In genomic region chr16:49631521-49632041, GRCh38 we compare ENCODE assay signal across 16 cellular contexts.
DNase-seq lines count a peak whose midpoint lies in the region; ATAC-seq, FAIRE-seq and TF ChIP-seq lines count a peak whose summit lies in the region.
"Had no signal": no experiment of that assay in that cellular context is flagged by ENCODE, and none has a peak within 500 bp of the region (broad histone marks: within the 10 kb centered on the region; RNA-seq: fewer than 3 reads in every experiment).

No MANE protein-coding gene starts in this region.

- H3K9ac ChIP-seq in GM12878 (ENCODE audit: control insufficient read depth, insufficient read depth, low read length) = no peak overlapping the region

- H3K27ac ChIP-seq in GM12878 (ENCODE audit: control insufficient read depth, insufficient read depth) (no peak overlapping the region), vagina (no peak overlapping the region)
- H3K27ac ChIP-seq: epithelial cell of prostate, ovary had no signal

- FAIRE-seq in GM12878 (lab: Jason Lieb, UNC) = no peak

- H3K27ac Mint-ChIP-seq in natural killer cell treated with Interleukin-12 subunit alpha and Interleukin-12 subunit beta and Interleukin-15 and Interleukin-18, amount 100 ng/mL, for 72 hours = no peak overlapping the region
- H3K27ac Mint-ChIP-seq in natural killer cell = no peak overlapping the region
- no peak overlapping the region for H3K27ac Mint-ChIP-seq in activated naive CD4-positive, alpha-beta T cell treated with anti-CD3 and anti-CD28 coated beads, Interleukin-2, amount 10 ng/mL, durations not matched to agents 7 days and 5 days
- H3K27ac Mint-ChIP-seq: T-cell had no signal

- H3K4me3 Mint-ChIP-seq in natural killer cell treated with Interleukin-12 subunit alpha and Interleukin-12 subunit beta and Interleukin-15 and Interleukin-18, amount 100 ng/mL, for 72 hours = no peak overlapping the region
- H3K4me3 Mint-ChIP-seq in natural killer cell = no peak overlapping the region
- no peak overlapping the region for H3K4me3 Mint-ChIP-seq in activated naive CD4-positive, alpha-beta T cell treated with anti-CD3 and anti-CD28 coated beads, Interleukin-2, amount 10 ng/mL, durations not matched to agents 7 days and 5 days
- H3K4me3 Mint-ChIP-seq: T-cell had no signal

- intact Hi-C loops in natural killer cell (cut with micrococcal nuclease) (no loop called here), GM12878 (cut with micrococcal nuclease; ENCODE audit: unreplicated experiment) (no loop called here), vagina (cut with DNase I) (no loop called here), posterior vena cava (cut with DNase I) (no loop called here)

- peak; percentile 22 for DNase-seq in natural killer cell treated with Interleukin-12 subunit alpha and Interleukin-12 subunit beta and Interleukin-15 and Interleukin-18, amount 100 ng/mL, for 72 hours (ENCODE audit: low spot score)
- DNase-seq in natural killer cell = no peak
- no peak for DNase-seq in GM12878 (ENCODE audit: low read depth, low spot score)
- DNase-seq in islet precursor cell = peak; percentile 37
- peak; percentile 55 to 79 for DNase-seq in vagina (ENCODE audit: extremely low spot score in 2 of 2)
- DNase-seq in activated naive CD4-positive, alpha-beta T cell treated with anti-CD3 and anti-CD28 coated beads, Interleukin-2, amount 10 ng/mL, durations not matched to agents 7 days and 5 days = no peak
- DNase-seq in posterior vena cava (ENCODE audit: low spot score) = no peak
- DNase-seq: activated CD4-positive, CD25-positive, alpha-beta regulatory T cell treated with anti-CD3 and anti-CD28 coated beads, Interleukin-2, amount 50 U/mL, for 72 hours; activated naive CD4-positive, alpha-beta T cell treated with anti-CD3 and anti-CD28 coated beads, Interleukin-2, amount 50 U/mL, for 16 hours; BE2C; central memory CD4-positive, alpha-beta T cell; DMS79 treated with DMSO at 0.1 percent for 48 hours; T-cell had no signal

- no peak for ATAC-seq in natural killer cell treated with Interleukin-12 subunit alpha and Interleukin-12 subunit beta and Interleukin-15 and Interleukin-18, amount 100 ng/mL, for 72 hours
- no peak for ATAC-seq in natural killer cell
- no peak for ATAC-seq in GM12878
- no peak for ATAC-seq in HG02610 (IDR thresholded peaks at IDR 0.05; ENCODE audit: unreplicated experiment)
- ATAC-seq: T-cell had no signal

- H3K79me2 ChIP-seq in GM12878 (ENCODE audit: control insufficient read depth, insufficient read depth, low read length) = no peaks in the 10 kb centered on the region

- in situ Hi-C loops in GM12878 (cut with MboI) = no loop called here

- no peak for TF ChIP-seq CTCF in natural killer cell (IDR thresholded peaks at IDR 0.05)
- TF ChIP-seq CTCF in GM12878 (IDR thresholded peaks at IDR 0.05 in 2 of 3, conservative IDR thresholded peaks at IDR 0.05 in 1 of 3; ENCODE audit: control insufficient read depth in 2 of 3, extremely low read depth in 1 of 3, insufficient read depth in 1 of 3, low read depth in 3 of 3, low read length in 3 of 3) = no peak
- no peak for TF ChIP-seq CTCF in vagina (IDR thresholded peaks at IDR 0.05)

- no peak overlapping the region for H3K4me3 ChIP-seq in GM12878
- no peak overlapping the region for H3K4me3 ChIP-seq in vagina
- H3K4me3 ChIP-seq: ovary had no signal

- H3K36me3 ChIP-seq in GM12878 (ENCODE audit: control insufficient read depth in 2 of 2, insufficient read depth in 2 of 2, low read length in 1 of 2) (no peaks in the 10 kb centered on the region), vagina (no peaks in the 10 kb centered on the region)
- H3K36me3 ChIP-seq: BE2C, ovary had no signal

- 0% methylated on average over 3 of the region's 3 CpGs for WGBS in GM12878 (ENCODE audit: insufficient coverage, insufficient replicate concordance, low lambda C conversion rate, missing lambda C conversion rate)

- peak overlapping the region; percentile 22; the same call in 1 of the 2 replicates for H3K4me2 ChIP-seq in GM12878 (ENCODE audit: control insufficient read depth, insufficient read depth)

- no peaks in the 10 kb centered on the region for H3K9me3 Mint-ChIP-seq in natural killer cell treated with Interleukin-12 subunit alpha and Interleukin-12 subunit beta and Interleukin-15 and Interleukin-18, amount 100 ng/mL, for 72 hours
- H3K9me3 Mint-ChIP-seq in natural killer cell = no peaks in the 10 kb centered on the region
- H3K9me3 Mint-ChIP-seq in activated naive CD4-positive, alpha-beta T cell treated with anti-CD3 and anti-CD28 coated beads, Interleukin-2, amount 10 ng/mL, durations not matched to agents 7 days and 5 days = no peaks in the 10 kb centered on the region
- H3K9me3 Mint-ChIP-seq: T-cell had no signal

- TF ChIP-seq EP300 in GM12878 (IDR thresholded peaks at IDR 0.05; ENCODE audit: borderline replicate concordance in 1 of 2, control insufficient read depth in 1 of 2, low read depth in 2 of 2, low read length in 2 of 2) = no peak

- no peaks in the 10 kb centered on the region for H3K27me3 ChIP-seq in GM12878 (replicated peaks in 1 of 2; ENCODE audit: control insufficient read depth in 2 of 2, insufficient read depth in 2 of 2, low read length in 1 of 2)
- no peaks in the 10 kb centered on the region for H3K27me3 ChIP-seq in vagina
- H3K27me3 ChIP-seq: BE2C, ovary had no signal

- peaks cover 19% of the 10 kb centered on the region for H3K4me1 ChIP-seq in GM12878 (ENCODE audit: control insufficient read depth, insufficient read depth, low read length)
- peaks cover 12% of the 10 kb centered on the region for H3K4me1 ChIP-seq in vagina

- no peaks in the 10 kb centered on the region for H3K27me3 Mint-ChIP-seq in natural killer cell treated with Interleukin-12 subunit alpha and Interleukin-12 subunit beta and Interleukin-15 and Interleukin-18, amount 100 ng/mL, for 72 hours
- H3K27me3 Mint-ChIP-seq in natural killer cell (ENCODE audit: low read depth in 2 of 2) = no peaks in the 10 kb centered on the region
- H3K27me3 Mint-ChIP-seq in activated naive CD4-positive, alpha-beta T cell treated with anti-CD3 and anti-CD28 coated beads, Interleukin-2, amount 10 ng/mL, durations not matched to agents 7 days and 5 days = no peaks in the 10 kb centered on the region
- H3K27me3 Mint-ChIP-seq: T-cell had no signal

- BruUV-seq in GM12878 (replicated peaks; lab: Mats Ljungman, UMichigan) = no TSS peak

- H3K9me3 ChIP-seq in GM12878 (replicated peaks; ENCODE audit: control insufficient read depth, insufficient read depth, low read length) (no peaks in the 10 kb centered on the region; the same call in 1 of the 3 replicates), vagina (no peaks in the 10 kb centered on the region)
- H3K9me3 ChIP-seq: BE2C, ovary had no signal

- H3K4me1 Mint-ChIP-seq in natural killer cell treated with Interleukin-12 subunit alpha and Interleukin-12 subunit beta and Interleukin-15 and Interleukin-18, amount 100 ng/mL, for 72 hours (ENCODE audit: low read depth in 2 of 2) = no peaks in the 10 kb centered on the region
- no peaks in the 10 kb centered on the region for H3K4me1 Mint-ChIP-seq in natural killer cell
- no peaks in the 10 kb centered on the region for H3K4me1 Mint-ChIP-seq in activated naive CD4-positive, alpha-beta T cell treated with anti-CD3 and anti-CD28 coated beads, Interleukin-2, amount 10 ng/mL, durations not matched to agents 7 days and 5 days
- H3K4me1 Mint-ChIP-seq: T-cell had no signal

- POLR2A ChIA-PET in GM12878 (lab: Charles Lee) = no interaction called here

- TF ChIP-seq POLR2A in GM12878 (IDR thresholded peaks at IDR 0.05; ENCODE audit: low read depth, low read length) (no peak), vagina (IDR thresholded peaks at IDR 0.05) (no peak)

- no peaks in the 10 kb centered on the region for H3K36me3 Mint-ChIP-seq in natural killer cell treated with Interleukin-12 subunit alpha and Interleukin-12 subunit beta and Interleukin-15 and Interleukin-18, amount 100 ng/mL, for 72 hours
- no peaks in the 10 kb centered on the region for H3K36me3 Mint-ChIP-seq in natural killer cell
- no peaks in the 10 kb centered on the region for H3K36me3 Mint-ChIP-seq in activated naive CD4-positive, alpha-beta T cell treated with anti-CD3 and anti-CD28 coated beads, Interleukin-2, amount 10 ng/mL, durations not matched to agents 7 days and 5 days
- H3K36me3 Mint-ChIP-seq: T-cell had no signal

- H4K20me1 ChIP-seq in GM12878 (ENCODE audit: control insufficient read depth, insufficient read depth) = no peaks in the 10 kb centered on the region

- SMC1A ChIA-PET in GM12878 (lab: Charles Lee; ENCODE audit: uncharacterized antibody, unreplicated experiment) = no interaction called here

- no peak overlapping the region for H2AFZ ChIP-seq in GM12878 (ENCODE audit: control insufficient read depth, low read depth, low read length)

- CTCF ChIA-PET in GM12878 (lab: Yijun Ruan, JAX) = no interaction called here
- CTCF ChIA-PET in activated naive CD4-positive, alpha-beta T cell treated with anti-CD3 and anti-CD28 coated beads, Interleukin-2, amount 10 ng/mL, durations not matched to agents 7 days and 5 days (lab: Charles Lee) = no interaction called here

- no peak for TF ChIP-seq RAD21 in GM12878 (IDR thresholded peaks at IDR 0.05; ENCODE audit: insufficient read depth, low read depth, low read length)

- RAD21 ChIA-PET in GM12878 (lab: Charles Lee; ENCODE audit: unreplicated experiment) = no interaction called here

TF ChIP-seq in GM12878, 131 proteins besides CTCF, POLR2A, EP300 and RAD21 (continues in another document):
- TF ChIP-seq NFIC (IDR thresholded peaks at IDR 0.05; ENCODE audit: low read depth, low read length) = no peak
- no peak for TF ChIP-seq ATF7 (IDR thresholded peaks at IDR 0.05; ENCODE audit: low read depth)
- no peak for TF ChIP-seq ZBED1 (IDR thresholded peaks at IDR 0.05; ENCODE audit: borderline replicate concordance)
- no peak for TF ChIP-seq DPF2 (IDR thresholded peaks at IDR 0.05)
- no peak for TF ChIP-seq YBX1 (IDR thresholded peaks at IDR 0.05)
- no peak for TF ChIP-seq ZZZ3 (IDR thresholded peaks at IDR 0.05; ENCODE audit: control insufficient read depth, insufficient read length, low read depth)
- TF ChIP-seq SRF (IDR thresholded peaks at IDR 0.05; ENCODE audit: low read depth in 2 of 2, low read length in 2 of 2) = no peak
- TF ChIP-seq SPI1 (IDR thresholded peaks at IDR 0.05; ENCODE audit: borderline replicate concordance, insufficient read depth, low read depth, low read length) = no peak
- no peak for TF ChIP-seq CEBPB (IDR thresholded peaks at IDR 0.05; ENCODE audit: borderline replicate concordance in 1 of 2, low read depth in 2 of 2, low read length in 2 of 2)
- TF ChIP-seq NBN (IDR thresholded peaks at IDR 0.05) = no peak
- no peak for TF ChIP-seq CBX3 (IDR thresholded peaks at IDR 0.05; ENCODE audit: borderline replicate concordance, low read depth)

Comparison
In these comparisons a context has a peak if more than half of its experiments do, and no peak if none do; other contexts are left out.
1. DNase-seq: peak in natural killer cell treated with Interleukin-12 subunit alpha and Interleukin-12 subunit beta and Interleukin-15 and Interleukin-18, amount 100 ng/mL, for 72 hours (single experiment), islet precursor cell (single experiment) and vagina (2 of 2); none in natural killer cell (single experiment), GM12878 (single experiment), activated naive CD4-positive, alpha-beta T cell treated with anti-CD3 and anti-CD28 coated beads, Interleukin-2, amount 10 ng/mL, durations not matched to agents 7 days and 5 days (single experiment) and posterior vena cava (single experiment).